Comparison of ENCODE assay signal across 11 cellular contexts in genomic region chr14:95530461-95531170, GRCh38. TPM values are rescaled to one million over a fixed set of nuclear protein-coding genes. Genes with fewer than 3 reads are reported as not detected.
A peak's percentile ranks its signal among the peaks of the same experiment; 100 is the strongest.
DNase-seq lines count a peak whose midpoint lies in the region; ATAC-seq, FAIRE-seq and TF ChIP-seq lines count a peak whose summit lies in the region.
"Had no signal": no experiment of that assay in that cellular context is flagged by ENCODE, and none has a peak within 500 bp of the region (broad histone marks: within the 10 kb centered on the region; RNA-seq: fewer than 3 reads in every experiment).

No MANE protein-coding gene starts in this region.

- CTCF ChIA-PET in RWPE1 (lab: Yijun Ruan, JAX): no interaction called here

- TF ChIP-seq EP300 in neural cell (conservative IDR thresholded peaks at IDR 0.05; ENCODE audit: poor library complexity, severe bottlenecking): no peak

- H3F3A ChIP-seq in neural cell (ENCODE audit: insufficient read depth, low read length, poor library complexity, severe bottlenecking): peaks cover 4% of the 10 kb centered on the region

- intact Hi-C loops in gastrocnemius medialis (cut with DNase I; ENCODE audit: low total_unique reads): loop anchor here (10.0 kb wide), 2 partner anchors 236 to 376 kb away; partner anchors contain the start of gene DICER1

- H3K27ac ChIP-seq in RWPE1 (peak overlapping the region; percentile 42), neural cell (ENCODE audit: low read length) (no peak overlapping the region), gastrocnemius medialis (peak overlapping the region in 2 of 4 donors; percentile 13 to 14)

- no peak for ATAC-seq in gastrocnemius medialis

- H2AFZ ChIP-seq in neural cell (ENCODE audit: low read depth, low read length): no peak overlapping the region

- H3K36me3 ChIP-seq in bronchial epithelial cell (ENCODE audit: control insufficient read depth, insufficient read depth, low read length) (no peaks in the 10 kb centered on the region), neural cell (ENCODE audit: insufficient read depth, low read length) (no peaks in the 10 kb centered on the region), gastrocnemius medialis (no peaks in the 10 kb centered on the region)

- no peaks in the 10 kb centered on the region for H3K9me2 ChIP-seq in neural cell (ENCODE audit: insufficient read depth, low read length)

- H3K27me3 ChIP-seq in bronchial epithelial cell (ENCODE audit: control insufficient read depth, insufficient read depth, low read length) (no peaks in the 10 kb centered on the region), neural cell (ENCODE audit: insufficient read depth, low read depth, low read length) (no peaks in the 10 kb centered on the region), gastrocnemius medialis (no peaks in the 10 kb centered on the region)
- H3K27me3 ChIP-seq: Peyer's patch had no signal

- TF ChIP-seq POLR2A in gastrocnemius medialis (IDR thresholded peaks at IDR 0.05): no peak

- H3K4me3 ChIP-seq in bronchial epithelial cell (ENCODE audit: low read depth, low read length) (no peak overlapping the region), neural cell (ENCODE audit: low read length) (peak overlapping the region; percentile 90), gastrocnemius medialis (no peak overlapping the region)
- H3K4me3 ChIP-seq: Peyer's patch had no signal

- peaks cover 71 to 77% of the 10 kb centered on the region in 2 donors for H3K4me1 ChIP-seq in gastrocnemius medialis

- H3K9me3 ChIP-seq in neural cell (ENCODE audit: low read length) (no peaks in the 10 kb centered on the region), gastrocnemius medialis (no peaks in the 10 kb centered on the region)
- H3K9me3 ChIP-seq: Peyer's patch had no signal

- H3K4me2 ChIP-seq in neural cell (ENCODE audit: low read length): no peak overlapping the region

- H3K9ac ChIP-seq in neural cell (ENCODE audit: low read length): no peak overlapping the region

- peaks cover 45% of the 10 kb centered on the region for H3K79me2 ChIP-seq in neural cell (replicated peaks; ENCODE audit: insufficient read depth, low read length)

- TF ChIP-seq CTCF in RWPE1 (conservative IDR thresholded peaks at IDR 0.05; ENCODE audit: low read depth) (no peak), bronchial epithelial cell (IDR thresholded peaks at IDR 0.05; ENCODE audit: insufficient read depth, low read length, severe bottlenecking) (no peak), neural cell (IDR thresholded peaks at IDR 0.05; ENCODE audit: poor library complexity, severe bottlenecking) (no peak), gastrocnemius medialis (IDR thresholded peaks at IDR 0.05 in 4 of 5, conservative IDR thresholded peaks at IDR 0.05 in 1 of 5) (no peak)

- FAIRE-seq in bronchial epithelial cell (lab: Jason Lieb, UNC): no peak

- H4K20me1 ChIP-seq in neural cell (ENCODE audit: insufficient read depth): no peaks in the 10 kb centered on the region

- POLR2A ChIA-PET in RWPE1 (lab: Yijun Ruan, JAX; ENCODE audit: low non-redundant PET): no interaction called here

- no peak for TF ChIP-seq RAD21 in neural cell (conservative IDR thresholded peaks at IDR 0.05)

- in situ Hi-C loops in gastrocnemius medialis (cut with MboI; ENCODE audit: low sequenced_read_pairs in 4 of 4): loop anchor here in 3 of 4 donors (5.0 to 25.0 kb wide), 3 partner anchors 88 to 393 kb away; partner anchors contain the start of gene DICER1 (in 1 of the 3)

- DNase-seq in ELR (ENCODE audit: low read depth) (peak; percentile 38), RWPE1 (ENCODE audit: low spot score) (no peak), bronchial epithelial cell (ENCODE audit: low read depth) (peak; percentile 66), nucleus accumbens (lab: John Stamatoyannopoulos, UW) (no peak), gastrocnemius medialis (no peak), SKM-1 treated with dmso at 0.1 percent for 144 hours (lab: John Stamatoyannopoulos, UW; ENCODE audit: unreplicated experiment) (no peak), NCI-H2081 treated with DMSO at 0.1 percent for 48 hours (lab: John Stamatoyannopoulos, UW) (no peak)
- DNase-seq: activated naive CD4-positive, alpha-beta T cell treated with anti-CD3 and anti-CD28 coated beads, Interleukin-2, amount 50 U/mL, for 16 hours; stimulated activated CD4-positive, alpha-beta T cell treated with anti-CD3 and anti-CD28 coated beads, Interleukin-2, amount 100 ng/mL, for 24 hours had no signal

TF ChIP-seq in neural cell, 6 proteins besides CTCF, POLR2A, EP300 and RAD21:
- TF ChIP-seq MXI1 (conservative IDR thresholded peaks at IDR 0.05; ENCODE audit: poor library complexity, severe bottlenecking) (no peak), POLR2AphosphoS5 (IDR thresholded peaks at IDR 0.05) (no peak), EZH2 (IDR thresholded peaks at IDR 0.05; ENCODE audit: borderline replicate concordance, insufficient read depth, low read length, poor library complexity, severe bottlenecking) (no peak), TAF1 (IDR thresholded peaks at IDR 0.05; ENCODE audit: low read depth) (no peak), SMC3 (conservative IDR thresholded peaks at IDR 0.05; ENCODE audit: poor library complexity) (no peak), REST (IDR thresholded peaks at IDR 0.05; ENCODE audit: borderline replicate concordance) (no peak)

RNA-seq across cellular contexts. Expression of gene GLRX5, which starts 4.2 kb away (rescaled TPM):
- total RNA-seq in bronchial epithelial cell (41.6 and 74.8 TPM in 2 replicates), gastrocnemius medialis (10 to 100 TPM; 28.0 to 83.2 (median 74.0) TPM)
- 81.0 and 96.5 TPM in 2 replicates for polyA plus RNA-seq in neural cell
- polyA minus RNA-seq in neural cell: 28.2 and 29.1 TPM in 2 replicates

RNA-seq across cellular contexts. Expression of gene SYNE3, which starts 14.2 kb away (rescaled TPM):
- 4.6 and 5.3 TPM in 2 replicates for total RNA-seq in bronchial epithelial cell
- polyA plus RNA-seq in neural cell: 0.16 and 0.35 TPM in 2 replicates
- polyA minus RNA-seq in neural cell: 0.24 and 0.46 TPM in 2 replicates
- total RNA-seq in gastrocnemius medialis: 1 to 10 TPM; 4.7 to 7.1 (median 5.1) TPM

Comparison
In these comparisons a context has a peak if more than half of its experiments do, and no peak if none do; other contexts are left out.
1. DNase-seq: peak in ELR (single experiment) and bronchial epithelial cell (single experiment); none in RWPE1 (single experiment), nucleus accumbens (0 of 56), gastrocnemius medialis (0 of 2), SKM-1 treated with dmso at 0.1 percent for 144 hours (single experiment) and NCI-H2081 treated with DMSO at 0.1 percent for 48 hours (single experiment).